In genomic region chr22:18155546-18155945, GRCh38 we compare ENCODE assay signal across 1 cellular context. TPM values are rescaled to one million over a fixed set of nuclear protein-coding genes. Genes with fewer than 3 reads are reported as not detected.
"Had no signal": no experiment of that assay in that cellular context is flagged by ENCODE, and none has a peak within 500 bp of the region (broad histone marks: within the 10 kb centered on the region; RNA-seq: fewer than 3 reads in every experiment).

No MANE protein-coding gene starts in this region.

RNA-seq across cellular contexts. Expression of gene TUBA8, which starts 44.9 kb away (rescaled TPM):
- polyA plus RNA-seq: GM23248 had no signal
